In genomic region chr10:48958598-48959200, GRCh38 we compare ENCODE assay signal across 1 cellular context.
TF ChIP-seq lines count a peak whose summit lies in the region.

No MANE protein-coding gene starts in this region.

TF ChIP-seq in HepG2, 621 proteins besides CTCF, POLR2A, EP300 and RAD21 (continued from another document):
- TF ChIP-seq POGK (CRISPR knock-in tag; conservative IDR thresholded peaks at IDR 0.05) (no peak), ZNF234 (CRISPR knock-in tag; conservative IDR thresholded peaks at IDR 0.05) (no peak), CREB1 (IDR thresholded peaks at IDR 0.05) (peak; percentile 71), CREB1 (CRISPR knock-in tag; IDR thresholded peaks at IDR 0.05) (no peak), ZBTB40 (IDR thresholded peaks at IDR 0.05) (no peak), ZBTB40 (CRISPR knock-in tag; IDR thresholded peaks at IDR 0.05) (no peak), ADNP (CRISPR knock-in tag; IDR thresholded peaks at IDR 0.05) (no peak), CCAR2 (optimal IDR thresholded peaks at IDR 0.05; ENCODE audit: low read depth, low read length) (no peak)
